ENCODE assay signal across 10 cellular contexts in genomic region chr11:60831501-60832079, GRCh38. TPM values are rescaled to one million over a fixed set of nuclear protein-coding genes. Genes with fewer than 3 reads are reported as not detected.
DNase-seq lines count a peak whose midpoint lies in the region; ATAC-seq and TF ChIP-seq lines count a peak whose summit lies in the region.
"Had no signal": no experiment of that assay in that cellular context is flagged by ENCODE, and none has a peak within 500 bp of the region (broad histone marks: within the 10 kb centered on the region; RNA-seq: fewer than 3 reads in every experiment).

No MANE protein-coding gene starts in this region.

- H3K4me3 ChIP-seq in ascending aorta = no peak overlapping the region

- CTCF ChIA-PET in HEK293T (lab: Yijun Ruan, JAX) = interaction anchor here (1.0 to 2.6 kb wide), 12 partner anchors 11 to 553 kb away, joined by 3 to 31 read pairs (median 5); no protein-coding TSS in a partner anchor

- no peaks in the 10 kb centered on the region for H3K9me3 Mint-ChIP-seq in activated T-helper 17 cell treated with anti-CD3 and anti-CD28 coated beads, Interleukin-2, amount 50 U/mL, for 72 hours

- H3K4me1 ChIP-seq in ascending aorta = no peaks in the 10 kb centered on the region

- no peaks in the 10 kb centered on the region for H3K4me1 Mint-ChIP-seq in activated T-helper 17 cell treated with anti-CD3 and anti-CD28 coated beads, Interleukin-2, amount 50 U/mL, for 72 hours

- no peaks in the 10 kb centered on the region for H3K27me3 ChIP-seq in ascending aorta

- H3K27ac ChIP-seq in ascending aorta = no peak overlapping the region
- H3K27ac ChIP-seq: 22Rv1 had no signal

- DNase-seq in DMS 273 (lab: John Stamatoyannopoulos, UW; ENCODE audit: unreplicated experiment) (peak; percentile 29), DMS 273 treated with DMSO at 0.1 percent for 48 hours (lab: John Stamatoyannopoulos, UW) (no peak), NCI-H1105 (lab: John Stamatoyannopoulos, UW) (peak; percentile 64), lung microvascular endothelial cell (ENCODE audit: low read depth in 2 of 2) (peak; percentile 31 to 37), ascending aorta (ENCODE audit: low spot score in 2 of 2) (no peak), HEK293T (ENCODE audit: extremely low spot score) (no peak), ecto neural progenitor cell (ENCODE audit: low spot score) (no peak)

- no peak overlapping the region for H3K27ac Mint-ChIP-seq in activated T-helper 17 cell treated with anti-CD3 and anti-CD28 coated beads, Interleukin-2, amount 50 U/mL, for 72 hours
- H3K27ac Mint-ChIP-seq: progenitor cell of endocrine pancreas had no signal

- peaks cover 12% of the 10 kb centered on the region for H3K27me3 Mint-ChIP-seq in activated T-helper 17 cell treated with anti-CD3 and anti-CD28 coated beads, Interleukin-2, amount 50 U/mL, for 72 hours

- POLR2A ChIA-PET in HEK293T (lab: Yijun Ruan, JAX) = interaction anchor here (0.7 to 1.2 kb wide), 2 partner anchors 56 to 76 kb away, joined by 3 to 4 read pairs; no protein-coding TSS in a partner anchor

- no peaks in the 10 kb centered on the region for H3K36me3 Mint-ChIP-seq in activated T-helper 17 cell treated with anti-CD3 and anti-CD28 coated beads, Interleukin-2, amount 50 U/mL, for 72 hours (ENCODE audit: low read depth)

- intact Hi-C loops in ascending aorta (cut with DNase I) = loop anchor here (1.0 to 5.0 kb wide), 3 partner anchors 68 to 355 kb away; no protein-coding TSS in a partner anchor

- H3K36me3 ChIP-seq in ascending aorta = no peaks in the 10 kb centered on the region

- no peaks in the 10 kb centered on the region for H3K9me3 ChIP-seq in ascending aorta

- H3K4me3 Mint-ChIP-seq in activated T-helper 17 cell treated with anti-CD3 and anti-CD28 coated beads, Interleukin-2, amount 50 U/mL, for 72 hours = no peak overlapping the region

- TF ChIP-seq CTCF in ascending aorta (IDR thresholded peaks at IDR 0.05) = no peak

- ATAC-seq in activated T-helper 17 cell treated with anti-CD3 and anti-CD28 coated beads, Interleukin-2, amount 50 U/mL, for 72 hours (replicated peaks) = peak; percentile 18

TF ChIP-seq in HEK293T, 16 proteins besides CTCF, POLR2A, EP300 and RAD21:
- no peak for TF ChIP-seq SP1 (IDR thresholded peaks at IDR 0.05)
- TF ChIP-seq LEF1 (IDR thresholded peaks at IDR 0.05; ENCODE audit: borderline replicate concordance) = no peak
- no peak for TF ChIP-seq ARNT (IDR thresholded peaks at IDR 0.05)
- TF ChIP-seq NFRKB (IDR thresholded peaks at IDR 0.05) = no peak
- no peak for TF ChIP-seq FOXK2 (IDR thresholded peaks at IDR 0.05)
- TF ChIP-seq SUZ12 (IDR thresholded peaks at IDR 0.05) = no peak
- TF ChIP-seq CTBP1 (IDR thresholded peaks at IDR 0.05; ENCODE audit: borderline replicate concordance) = no peak
- no peak for TF ChIP-seq PKNOX1 (IDR thresholded peaks at IDR 0.05)
- no peak for TF ChIP-seq FOXM1 (IDR thresholded peaks at IDR 0.05; ENCODE audit: borderline replicate concordance)

RNA-seq across cellular contexts. Expression of gene CCDC86, which starts 10.3 kb away (rescaled TPM):
- 10 to 100 TPM; 25.9 to 85.7 TPM for total RNA-seq in activated T-helper 17 cell treated with anti-CD3 and anti-CD28 coated beads, Interleukin-2, amount 50 U/mL, for 72 hours
- total RNA-seq in lung microvascular endothelial cell (10.1 and 11.6 TPM in 2 replicates), ascending aorta (16.0 TPM)

RNA-seq across cellular contexts. Expression of gene PTGDR2, which starts 24.2 kb away (rescaled TPM):
- total RNA-seq in activated T-helper 17 cell treated with anti-CD3 and anti-CD28 coated beads, Interleukin-2, amount 50 U/mL, for 72 hours = under 1 TPM; 0.19 to 0.37 TPM
- total RNA-seq in lung microvascular endothelial cell (under 0.01 TPM in 1 of 2 replicates, not detected in the other), ascending aorta (not detected)

RNA-seq across cellular contexts. Expression of gene ZP1, which starts 35.8 kb away (rescaled TPM):
- under 1 TPM in 1 of 2 donors, not detected in 1; 0.16 TPM for total RNA-seq in activated T-helper 17 cell treated with anti-CD3 and anti-CD28 coated beads, Interleukin-2, amount 50 U/mL, for 72 hours
- total RNA-seq in lung microvascular endothelial cell (not detected in 2 replicates), ascending aorta (not detected)
- total RNA-seq: progenitor cell of endocrine pancreas had no signal

RNA-seq across cellular contexts. Expression of gene MS4A10, which starts 46.5 kb away (rescaled TPM):
- not detected for total RNA-seq in activated T-helper 17 cell treated with anti-CD3 and anti-CD28 coated beads, Interleukin-2, amount 50 U/mL, for 72 hours
- total RNA-seq in lung microvascular endothelial cell (not detected in 2 replicates), ascending aorta (not detected)
- total RNA-seq: progenitor cell of endocrine pancreas had no signal

Comparison
In these comparisons a context has a peak if more than half of its experiments do, and no peak if none do; other contexts are left out.
1. DNase-seq: peak in DMS 273 (single experiment), NCI-H1105 (single experiment) and lung microvascular endothelial cell (2 of 2); none in DMS 273 treated with DMSO at 0.1 percent for 48 hours (single experiment), ascending aorta (0 of 2), HEK293T (single experiment) and ecto neural progenitor cell (single experiment).